ENCODE assay signal across 26 cellular contexts in the genomic region with DNA sequence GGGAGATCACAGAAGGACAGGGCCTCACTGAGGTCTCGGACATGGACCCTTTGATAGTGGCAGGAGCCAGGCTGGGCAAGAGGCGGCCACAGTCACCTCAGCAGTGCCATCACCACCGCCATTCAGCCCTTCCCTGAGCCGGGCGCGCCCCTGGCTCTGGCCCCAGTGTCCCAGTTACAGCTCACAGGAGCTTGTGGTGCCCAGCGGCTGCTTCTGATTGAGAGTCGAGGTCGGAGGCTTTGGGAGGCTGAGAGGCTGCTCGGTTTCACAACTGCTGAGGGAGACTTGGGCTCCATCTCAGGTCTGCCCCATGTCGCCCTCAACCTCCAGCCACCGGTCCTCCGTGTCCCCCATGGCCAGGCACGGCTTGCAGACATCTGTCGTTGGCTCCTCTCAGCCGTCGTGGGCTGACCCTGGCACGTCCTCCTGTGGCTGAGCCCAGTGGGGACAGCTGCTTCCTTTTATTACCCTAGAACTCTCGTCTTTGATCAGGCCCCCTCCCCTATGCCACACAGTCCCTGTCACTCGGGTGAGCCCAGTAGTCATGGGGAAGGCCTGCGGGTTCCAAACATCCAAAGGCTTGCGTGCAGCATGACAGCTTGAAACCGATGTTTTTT.
"Had no signal": no experiment of that assay in that cellular context is flagged by ENCODE, and none has a peak within 500 bp of the region (broad histone marks: within the 10 kb centered on the region; RNA-seq: fewer than 3 reads in every experiment).

No MANE protein-coding gene starts in this region.

- H3K4me3 ChIP-seq: heart right ventricle, lung, sigmoid colon, thoracic aorta, upper lobe of left lung had no signal

- H3K27ac ChIP-seq: sigmoid colon, thoracic aorta, upper lobe of left lung, WERI-Rb-1 had no signal

- H3K9me3 Mint-ChIP-seq: activated naive CD4-positive, alpha-beta T cell treated with anti-CD3 and anti-CD28 coated beads, Interleukin-2, amount 50 U/mL, for 24 hours had no signal

- DNase-seq: activated CD4-positive, alpha-beta T cell treated with anti-CD3 and anti-CD28 coated beads for 1 hour; activated CD4-positive, alpha-beta T cell treated with anti-CD3 and anti-CD28 coated beads, Interleukin-2, amount 50 U/mL, for 1 hour; activated CD8-positive, alpha-beta T cell treated with anti-CD3 and anti-CD28 coated beads, Interleukin-2, amount 10 ng/mL, durations not matched to agents 7 days and 5 days; activated gamma-delta T cell treated with Interleukin-2 at 50 U/mL for 16 hours; activated T-cell treated with anti-CD3 and anti-CD28 coated beads, Interleukin-2, amount 50 U/mL, for 1 hour; aorta; central memory CD4-positive, alpha-beta T cell; dermis blood vessel endothelial cell; effector CD8-positive, alpha-beta T cell; erythroblast; foreskin fibroblast; islet precursor cell; left colon; sigmoid colon; stimulated activated CD4-positive, alpha-beta T cell treated with anti-CD3 and anti-CD28 coated beads, Interleukin-4, amount 100 ng/mL, for 1 hour; stimulated activated naive CD4-positive, alpha-beta T cell treated with Interleukin-2 at 50 U/mL for 16 hours; T-helper 1 cell; upper lobe of left lung; WERI-Rb-1 had no signal

- H3K4me3 Mint-ChIP-seq: activated CD8-positive, alpha-beta T cell treated with anti-CD3 and anti-CD28 coated beads, Interleukin-2, amount 10 ng/mL, durations not matched to agents 7 days and 5 days; activated naive CD4-positive, alpha-beta T cell treated with anti-CD3 and anti-CD28 coated beads, Interleukin-2, amount 50 U/mL, for 24 hours; brain; natural killer cell treated with Interleukin-12 subunit alpha and Interleukin-12 subunit beta and Interleukin-15 and Interleukin-18, amount 100 ng/mL, for 72 hours had no signal

- H3K27me3 Mint-ChIP-seq: activated naive CD4-positive, alpha-beta T cell treated with anti-CD3 and anti-CD28 coated beads, Interleukin-2, amount 50 U/mL, for 24 hours; natural killer cell treated with Interleukin-12 subunit alpha and Interleukin-12 subunit beta and Interleukin-15 and Interleukin-18, amount 100 ng/mL, for 72 hours had no signal

- H3K27me3 ChIP-seq: heart right ventricle, sigmoid colon, upper lobe of left lung had no signal

- H3K4me1 Mint-ChIP-seq: activated naive CD4-positive, alpha-beta T cell treated with anti-CD3 and anti-CD28 coated beads, Interleukin-2, amount 50 U/mL, for 24 hours had no signal

- H3K27ac Mint-ChIP-seq: activated CD8-positive, alpha-beta T cell treated with anti-CD3 and anti-CD28 coated beads, Interleukin-2, amount 10 ng/mL, durations not matched to agents 7 days and 5 days; activated naive CD4-positive, alpha-beta T cell treated with anti-CD3 and anti-CD28 coated beads, Interleukin-2, amount 50 U/mL, for 24 hours; natural killer cell treated with Interleukin-12 subunit alpha and Interleukin-12 subunit beta and Interleukin-15 and Interleukin-18, amount 100 ng/mL, for 72 hours had no signal

- ATAC-seq: activated CD8-positive, alpha-beta T cell treated with anti-CD3 and anti-CD28 coated beads, Interleukin-2, amount 10 ng/mL, durations not matched to agents 7 days and 5 days; left colon had no signal

- FAIRE-seq: TTC549 had no signal
